In the genomic region with DNA sequence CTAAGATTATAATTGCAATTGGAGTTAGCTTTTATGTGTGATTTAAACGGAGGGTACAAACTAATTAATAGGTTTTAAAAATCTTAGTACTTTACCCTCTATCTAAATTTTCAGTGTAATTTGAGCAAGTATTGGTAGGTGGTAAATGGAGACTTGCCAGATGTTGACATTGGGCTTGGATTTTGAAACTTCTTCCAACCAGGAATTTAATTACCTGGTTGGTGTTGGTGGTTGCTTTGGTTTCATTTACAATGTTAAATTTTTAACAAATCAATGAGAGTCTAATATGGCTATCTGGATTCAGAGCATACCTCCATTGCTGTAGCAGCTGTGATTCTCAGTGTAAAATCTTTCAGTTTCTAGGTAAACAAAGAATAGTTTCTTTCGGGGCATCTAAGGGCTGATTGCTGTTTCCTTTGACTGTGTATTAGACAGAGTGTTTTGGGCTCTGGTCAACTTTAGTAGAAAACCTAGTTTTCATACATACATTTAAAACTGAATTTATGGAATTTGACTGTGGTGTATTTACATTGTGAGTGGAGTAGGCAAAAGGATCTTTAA, we compare ENCODE assay signal across 8 cellular contexts. TPM values are rescaled to one million over a fixed set of nuclear protein-coding genes. Genes with fewer than 3 reads are reported as not detected.
DNase-seq lines count a peak whose midpoint lies in the region; ATAC-seq, FAIRE-seq and TF ChIP-seq lines count a peak whose summit lies in the region.

No MANE protein-coding gene starts in this region.

- TF ChIP-seq CTCF in A549 (IDR thresholded peaks at IDR 0.05) (no peak), kidney (IDR thresholded peaks at IDR 0.05; ENCODE audit: borderline replicate concordance, extremely low read depth, insufficient read depth) (no peak), tibial artery (IDR thresholded peaks at IDR 0.05) (no peak)

- no peaks in the 10 kb centered on the region for H3K27me3 ChIP-seq in CD8-positive, alpha-beta memory T cell (ENCODE audit: insufficient read depth, low read length, poor library complexity, severe bottlenecking)
- H3K27me3 ChIP-seq in tibial artery, result peaks cover 0 to 17% of the 10 kb centered on the region in 2 donors

- CTCF ChIA-PET in A549 (lab: Yijun Ruan, JAX), result interaction anchor here (0.6 to 4.1 kb wide), 10 partner anchors 10 to 167 kb away, joined by 3 to 39 read pairs (median 4); no protein-coding TSS in a partner anchor
- CTCF ChIA-PET in CD8-positive, alpha-beta memory T cell (lab: Charles Lee), result no interaction called here

- H3K4me2 ChIP-seq in A549, result peak overlapping the region; percentile 79

- H3K4me1 ChIP-seq in A549 (peaks cover 63% of the 10 kb centered on the region), kidney (ENCODE audit: control insufficient read depth in 1 of 2, insufficient read depth in 1 of 2, low read depth in 1 of 2, low read length in 2 of 2) (peaks cover 5 to 7% of the 10 kb centered on the region in 2 donors), tibial artery (peaks cover 0 to 19% (median 9%) of the 10 kb centered on the region in 4 donors)
- H3K4me1 ChIP-seq in CD8-positive, alpha-beta memory T cell (ENCODE audit: insufficient read depth, low read length), result no peaks in the 10 kb centered on the region

- POLR2A ChIA-PET in A549 (lab: Yijun Ruan, JAX), result interaction anchor here (2.4 kb wide), 1 partner anchor 126 kb away, joined by 16 read pairs; no protein-coding TSS in a partner anchor
- POLR2A ChIA-PET in CD8-positive, alpha-beta memory T cell (lab: Charles Lee), result no interaction called here

- peak overlapping the region in 1 of 2 donors; percentile 79 for H3K9ac ChIP-seq in kidney (ENCODE audit: low read length in 2 of 2)

- H3K4me1 Mint-ChIP-seq in CD8-positive, alpha-beta memory T cell, result peaks cover 0 to 7% (median 2%) of the 10 kb centered on the region in 3 donors

- no peak for FAIRE-seq in A549 (lab: Jason Lieb, UNC)
- FAIRE-seq in kidney (lab: Jason Lieb, UNC), result no peak

- 15% methylated on average over 2 of the region's 2 CpGs for whole genome bisulfite sequencing in A549 (ENCODE audit: missing lambda C conversion rate)

- H3K4me3 Mint-ChIP-seq in CD8-positive, alpha-beta memory T cell, result no peak overlapping the region

- peaks cover 20 to 52% of the 10 kb centered on the region in 2 donors for H3K27me3 Mint-ChIP-seq in CD8-positive, alpha-beta memory T cell

- ATAC-seq in A549, result no peak
- ATAC-seq in GM21390 (IDR thresholded peaks at IDR 0.05; ENCODE audit: unreplicated experiment), result peak; percentile 60

- H3K36me3 ChIP-seq in kidney (ENCODE audit: control insufficient read depth in 1 of 2, insufficient read depth in 2 of 2, low read length in 2 of 2) (no peaks in the 10 kb centered on the region), tibial artery (no peaks in the 10 kb centered on the region)
- no peaks in the 10 kb centered on the region for H3K36me3 ChIP-seq in CD8-positive, alpha-beta memory T cell (ENCODE audit: insufficient read depth, low read length)

- intact Hi-C loops in kidney (cut with DNase I), result no loop called here
- intact Hi-C loops in tibial artery (cut with DNase I; ENCODE audit: low total_unique reads), result loop anchor here (5.0 to 10.0 kb wide), 3 partner anchors 165 to 1338 kb away; no protein-coding TSS in a partner anchor
- intact Hi-C loops in head of caudate nucleus (cut with DNase I), result loop anchor here (10.0 kb wide), 1 partner anchor 155 kb away; no protein-coding TSS in a partner anchor

- peaks cover 0 to 3% (median 0%) of the 10 kb centered on the region in 5 donors for H3K9me3 Mint-ChIP-seq in CD8-positive, alpha-beta memory T cell

- no peak for TF ChIP-seq POLR2A in A549 (IDR thresholded peaks at IDR 0.05; ENCODE audit: low read length)

- H3K27ac ChIP-seq in A549 (peak overlapping the region; percentile 94 to 98), kidney (ENCODE audit: low read depth in 2 of 2, low read length in 2 of 2) (peak overlapping the region; percentile 81 to 83), tibial artery (no peak overlapping the region)
- no peak overlapping the region for H3K27ac ChIP-seq in CD8-positive, alpha-beta memory T cell (ENCODE audit: low read depth, low read length)

- H3K9me3 ChIP-seq in A549 (no peaks in the 10 kb centered on the region), kidney (ENCODE audit: control insufficient read depth in 1 of 2, low read length in 2 of 2) (no peaks in the 10 kb centered on the region), tibial artery (no peaks in the 10 kb centered on the region)
- no peaks in the 10 kb centered on the region for H3K9me3 ChIP-seq in CD8-positive, alpha-beta memory T cell (ENCODE audit: low read length)

- TF ChIP-seq RAD21 in A549 (conservative IDR thresholded peaks at IDR 0.05 in 1 of 2, IDR thresholded peaks at IDR 0.05 in 1 of 2), result no peak

- peak overlapping the region in 1 of 8 donors; percentile 8 for H3K27ac Mint-ChIP-seq in CD8-positive, alpha-beta memory T cell

- H3K4me3 ChIP-seq in A549 (peak overlapping the region; percentile 88), kidney (ENCODE audit: low read length in 2 of 2) (peak overlapping the region; percentile 81 to 82), tibial artery (peak overlapping the region in 1 of 2 donors; percentile 80)
- no peak overlapping the region for H3K4me3 ChIP-seq in CD8-positive, alpha-beta memory T cell (ENCODE audit: low read length)

- DNase-seq in A549 (ENCODE audit: low read depth in 1 of 2, low spot score in 1 of 2), result no peak
- DNase-seq in OCI-M1 (lab: John Stamatoyannopoulos, UW), result peak; percentile 39
- DNase-seq in kidney, result no peak
- DNase-seq in CD8-positive, alpha-beta memory T cell, result no peak
- DNase-seq in tibial artery, result no peak
- DNase-seq in NCI-H146 treated with DMSO at 0.1 percent for 48 hours (lab: John Stamatoyannopoulos, UW; ENCODE audit: unreplicated experiment), result no peak
- no peak for DNase-seq in head of caudate nucleus

- no peaks in the 10 kb centered on the region for H3K36me3 Mint-ChIP-seq in CD8-positive, alpha-beta memory T cell

- TF ChIP-seq EP300 in A549 (IDR thresholded peaks at IDR 0.05), result no peak

TF ChIP-seq in A549, 52 proteins besides CTCF, POLR2A, EP300 and RAD21:
- TF ChIP-seq CHD2 (IDR thresholded peaks at IDR 0.05; ENCODE audit: low read length, partially characterized antibody) (no peak), RARB (CRISPR knock-in tag; IDR thresholded peaks at IDR 0.05) (no peak), MAX (IDR thresholded peaks at IDR 0.05) (no peak), USF2 (IDR thresholded peaks at IDR 0.05) (no peak), ESRRA (IDR thresholded peaks at IDR 0.05; ENCODE audit: borderline replicate concordance, low read length) (no peak), NFE2L2 (conservative IDR thresholded peaks at IDR 0.05; ENCODE audit: low read length) (no peak), FOSL2 (IDR thresholded peaks at IDR 0.05) (no peak), FOSL2 (CRISPR knock-in tag; IDR thresholded peaks at IDR 0.05) (no peak), CHD4 (IDR thresholded peaks at IDR 0.05; ENCODE audit: borderline replicate concordance) (no peak), HOXB5 (CRISPR knock-in tag; IDR thresholded peaks at IDR 0.05) (no peak), ZFP36 (IDR thresholded peaks at IDR 0.05; ENCODE audit: borderline replicate concordance, partially characterized antibody) (no peak), RCOR1 (IDR thresholded peaks at IDR 0.05; ENCODE audit: low read depth, low read length) (no peak), JUN (IDR thresholded peaks at IDR 0.05) (no peak), HEYL (CRISPR knock-in tag; IDR thresholded peaks at IDR 0.05) (no peak), CBX8 (IDR thresholded peaks at IDR 0.05) (no peak)

RNA-seq across cellular contexts. Expression of gene DAPK1, which starts 1.9 kb away (rescaled TPM):
- 67.2 and 68.5 TPM in 2 replicates for polyA plus RNA-seq in A549 (2011; rRNA removed)
- polyA plus RNA-seq in A549 (2012; cell fraction: cytosol; rRNA removed), result 26.3 and 30.4 TPM in 2 replicates
- 53.4 and 54.0 TPM in 2 replicates for polyA plus RNA-seq in A549 (2012; cell fraction: nucleus; rRNA removed)
- 46.1 to 57.0 TPM (median 55.2 TPM) in 3 replicates for polyA plus RNA-seq in A549 (2017; fragmentation: RNase III; extraction: RNeasy Plus Mini Kit Qiagen cat#74134 plus additional on column Dnase treatment)
- polyA minus RNA-seq in A549 (2011; rRNA and poly(A)+ RNA removed), result 145 and 155 TPM in 2 replicates
- 166 TPM for total RNA-seq in kidney
- 15.5 TPM for polyA plus RNA-seq in kidney (ENCODE audit: insufficient read depth, low read depth, low replicate concordance)
- 1 to 10 TPM; 3.7 to 4.3 TPM for total RNA-seq in CD8-positive, alpha-beta memory T cell
- polyA plus RNA-seq in CD8-positive, alpha-beta memory T cell, result not detected

Comparison
In these comparisons a context has a peak if more than half of its experiments do, and no peak if none do; other contexts are left out.
1. H3K27ac ChIP-seq: peak in A549 (2 of 2) and kidney (2 of 2); none in CD8-positive, alpha-beta memory T cell (single experiment) and tibial artery (0 of 2).
2. RNA of gene DAPK1, which starts 1.9 kb away (polyA plus RNA-seq): 26.3 to 68.5 TPM in A549 and 15.5 TPM in kidney (single experiment); not detected in CD8-positive, alpha-beta memory T cell (single experiment); every median in the first group is over 10 times any median in the second.